ENCODE assay signal across 15 cellular contexts in genomic region chr17:69723741-69724140, GRCh38.
DNase-seq lines count a peak whose midpoint lies in the region; ATAC-seq and TF ChIP-seq lines count a peak whose summit lies in the region.
"Had no signal": no experiment of that assay in that cellular context is flagged by ENCODE, and none has a peak within 500 bp of the region (broad histone marks: within the 10 kb centered on the region; RNA-seq: fewer than 3 reads in every experiment).

No MANE protein-coding gene starts in this region.

- peaks cover 18% of the 10 kb centered on the region for H3K4me1 Mint-ChIP-seq in MCF 10A (ENCODE audit: insufficient read depth, unreplicated experiment)
- H3K4me1 Mint-ChIP-seq: activated CD8-positive, alpha-beta memory T cell treated with anti-CD3 and anti-CD28 coated beads, Interleukin-2, amount 10 ng/mL, durations not matched to agents 7 days and 5 days; activated naive CD4-positive, alpha-beta T cell treated with anti-CD3 and anti-CD28 coated beads, Interleukin-2, amount 10 ng/mL, durations not matched to agents 7 days and 5 days; naive B cell had no signal

- H3F3A ChIP-seq in SK-N-SH (replicated peaks; ENCODE audit: insufficient read depth): no peaks in the 10 kb centered on the region

- no peak overlapping the region for H3K9ac ChIP-seq in SK-N-SH

- no peak overlapping the region for H2AFZ ChIP-seq in SK-N-SH (ENCODE audit: low read depth)

- intact Hi-C loops in MCF 10A (cut with micrococcal nuclease) (loop anchor here (1.0 to 2.0 kb wide), 2 partner anchors 421 to 899 kb away; no protein-coding TSS in a partner anchor), breast epithelium (cut with DNase I; ENCODE audit: low total_unique reads) (no loop called here), heart left ventricle (cut with DNase I) (loop anchor here in 1 of 10 donors (10.0 kb wide), 1 partner anchor 421 kb away; no protein-coding TSS in a partner anchor)

- no peaks in the 10 kb centered on the region for H3K79me2 ChIP-seq in SK-N-SH (ENCODE audit: insufficient read depth)

- no peak overlapping the region for H3K4me3 Mint-ChIP-seq in MCF 10A (ENCODE audit: unreplicated experiment)
- H3K4me3 Mint-ChIP-seq: activated CD8-positive, alpha-beta memory T cell treated with anti-CD3 and anti-CD28 coated beads, Interleukin-2, amount 10 ng/mL, durations not matched to agents 7 days and 5 days; activated naive CD4-positive, alpha-beta T cell treated with anti-CD3 and anti-CD28 coated beads, Interleukin-2, amount 10 ng/mL, durations not matched to agents 7 days and 5 days; naive B cell; type B pancreatic cell had no signal

- H4K20me1 ChIP-seq in SK-N-SH (ENCODE audit: insufficient read depth): no peaks in the 10 kb centered on the region

- no peaks in the 10 kb centered on the region for H3K9me3 Mint-ChIP-seq in MCF 10A (ENCODE audit: unreplicated experiment)
- H3K9me3 Mint-ChIP-seq: activated naive CD4-positive, alpha-beta T cell treated with anti-CD3 and anti-CD28 coated beads, Interleukin-2, amount 10 ng/mL, durations not matched to agents 7 days and 5 days had no signal

- H3K9me3 ChIP-seq in breast epithelium: no peaks in the 10 kb centered on the region
- no peaks in the 10 kb centered on the region for H3K9me3 ChIP-seq in SK-N-SH
- H3K9me3 ChIP-seq in heart left ventricle: no peaks in the 10 kb centered on the region

- TF ChIP-seq POLR2A in breast epithelium (IDR thresholded peaks at IDR 0.05) (no peak), heart left ventricle (IDR thresholded peaks at IDR 0.05) (no peak)

- no peaks in the 10 kb centered on the region for H3K9me2 ChIP-seq in SK-N-SH

- ATAC-seq in heart left ventricle: no peak
- ATAC-seq: activated CD8-positive, alpha-beta memory T cell treated with anti-CD3 and anti-CD28 coated beads, Interleukin-2, amount 10 ng/mL, durations not matched to agents 7 days and 5 days had no signal

- H3K4me1 ChIP-seq in breast epithelium (no peaks in the 10 kb centered on the region), SK-N-SH (ENCODE audit: control insufficient read depth in 1 of 2, insufficient read depth in 2 of 2, low read depth in 1 of 2, low read length in 1 of 2) (no peaks in the 10 kb centered on the region), heart left ventricle (peaks cover 0 to 7% (median 5%) of the 10 kb centered on the region in 12 donors)

- H3K27ac Mint-ChIP-seq in MCF 10A (ENCODE audit: low read depth, unreplicated experiment): peak overlapping the region; percentile 64
- H3K27ac Mint-ChIP-seq: activated CD8-positive, alpha-beta memory T cell treated with anti-CD3 and anti-CD28 coated beads, Interleukin-2, amount 10 ng/mL, durations not matched to agents 7 days and 5 days; activated naive CD4-positive, alpha-beta T cell treated with anti-CD3 and anti-CD28 coated beads, Interleukin-2, amount 10 ng/mL, durations not matched to agents 7 days and 5 days; naive B cell; type B pancreatic cell had no signal

- no TSS peak for BruUV-seq in MCF 10A (replicated peaks; lab: Mats Ljungman, UMichigan)

- H3K27me3 ChIP-seq in breast epithelium (no peaks in the 10 kb centered on the region), SK-N-SH (ENCODE audit: insufficient read depth) (no peaks in the 10 kb centered on the region), heart left ventricle (no peaks in the 10 kb centered on the region)

- H3K36me3 ChIP-seq in breast epithelium (no peaks in the 10 kb centered on the region), SK-N-SH (replicated peaks in 1 of 2; ENCODE audit: control insufficient read depth in 1 of 2, insufficient read depth in 2 of 2, low read length in 1 of 2) (no peaks in the 10 kb centered on the region), heart left ventricle (no peaks in the 10 kb centered on the region)

- DNase-seq in MCF 10A (ENCODE audit: unreplicated experiment) (peak; percentile 36), breast epithelium (ENCODE audit: low spot score in 2 of 2) (no peak), SK-N-SH (no peak), epithelial cell of proximal tubule (ENCODE audit: low read depth) (no peak), retinal pigment epithelial cell (ENCODE audit: low read depth) (no peak), heart left ventricle (no peak)
- no peak for DNase-seq in effector CD4-positive, alpha-beta T cell
- no peak for DNase-seq in stimulated activated naive CD4-positive, alpha-beta T cell treated with Interleukin-2 at 50 U/mL for 16 hours (lab: John Stamatoyannopoulos, UW)
- DNase-seq: activated CD8-positive, alpha-beta memory T cell treated with anti-CD3 and anti-CD28 coated beads, Interleukin-2, amount 10 ng/mL, durations not matched to agents 7 days and 5 days; activated naive CD4-positive, alpha-beta T cell treated with anti-CD3 and anti-CD28 coated beads, Interleukin-2, amount 10 ng/mL, durations not matched to agents 7 days and 5 days; naive B cell; NCI-H1105; NCI-H524 treated with DMSO at 0.1 percent for 48 hours; stimulated activated CD8-positive, alpha-beta memory T cell treated with anti-CD3 and anti-CD28 coated beads, Interleukin-4, amount 100 ng/mL, for 48 hours had no signal

- CTCF ChIA-PET in MCF 10A (lab: Yijun Ruan, JAX) (interaction anchor here (0.6 to 2.2 kb wide), 4 partner anchors 115 to 414 kb away, joined by 3 to 9 read pairs (median 6); no protein-coding TSS in a partner anchor), SK-N-SH (lab: Yijun Ruan, JAX) (interaction anchor here (1.1 kb wide), 1 partner anchor 421 kb away, joined by 4 read pairs; no protein-coding TSS in a partner anchor)

- peak; percentile 24 for TF ChIP-seq CTCF in MCF 10A (IDR thresholded peaks at IDR 0.05; ENCODE audit: unreplicated experiment)
- TF ChIP-seq CTCF in breast epithelium (IDR thresholded peaks at IDR 0.05): no peak
- peak; percentile 18; the same call in 1 of the 2 replicates for TF ChIP-seq CTCF in SK-N-SH (IDR thresholded peaks at IDR 0.05)
- TF ChIP-seq CTCF in epithelial cell of proximal tubule (conservative IDR thresholded peaks at IDR 0.05; ENCODE audit: low read depth, low read length): peak; percentile 62
- TF ChIP-seq CTCF in retinal pigment epithelial cell (conservative IDR thresholded peaks at IDR 0.05; ENCODE audit: low read depth, low read length): peak; percentile 22
- peak in 2 of 12 donors; percentile 11 to 24 for TF ChIP-seq CTCF in heart left ventricle (IDR thresholded peaks at IDR 0.05)

- TF ChIP-seq RAD21 in SK-N-SH (IDR thresholded peaks at IDR 0.05; ENCODE audit: low read length): peak; percentile 31

- POLR2A ChIA-PET in MCF 10A (lab: Yijun Ruan, JAX) (interaction anchor here (0.6 to 3.4 kb wide), 4 partner anchors 9 to 579 kb away, joined by 3 to 10 read pairs (median 4); no protein-coding TSS in a partner anchor), SK-N-SH (lab: Yijun Ruan, JAX) (no interaction called here)

- no peak overlapping the region for H3K27ac ChIP-seq in breast epithelium
- no peak overlapping the region for H3K27ac ChIP-seq in SK-N-SH (ENCODE audit: low read depth in 2 of 2, low read length in 1 of 2)
- no peak overlapping the region for H3K27ac ChIP-seq in heart left ventricle

- H3K4me3 ChIP-seq in breast epithelium: no peak overlapping the region
- H3K4me3 ChIP-seq in SK-N-SH (ENCODE audit: low read depth in 2 of 2, low read length in 1 of 2): no peak overlapping the region
- no peak overlapping the region for H3K4me3 ChIP-seq in epithelial cell of proximal tubule (ENCODE audit: low read depth, low read length)
- no peak overlapping the region for H3K4me3 ChIP-seq in retinal pigment epithelial cell (ENCODE audit: low read length)
- no peak overlapping the region for H3K4me3 ChIP-seq in heart left ventricle

- no peaks in the 10 kb centered on the region for H3K36me3 Mint-ChIP-seq in MCF 10A (ENCODE audit: insufficient read depth, unreplicated experiment)
- H3K36me3 Mint-ChIP-seq: activated CD8-positive, alpha-beta memory T cell treated with anti-CD3 and anti-CD28 coated beads, Interleukin-2, amount 10 ng/mL, durations not matched to agents 7 days and 5 days; activated naive CD4-positive, alpha-beta T cell treated with anti-CD3 and anti-CD28 coated beads, Interleukin-2, amount 10 ng/mL, durations not matched to agents 7 days and 5 days; naive B cell; type B pancreatic cell had no signal

- H3K4me2 ChIP-seq in SK-N-SH: no peak overlapping the region

- no peak for TF ChIP-seq EP300 in SK-N-SH (IDR thresholded peaks at IDR 0.05; ENCODE audit: borderline replicate concordance in 1 of 2, low read depth in 1 of 2, low read length in 1 of 2)

- no peaks in the 10 kb centered on the region for H3K27me3 Mint-ChIP-seq in MCF 10A (ENCODE audit: insufficient read depth, unreplicated experiment)
- H3K27me3 Mint-ChIP-seq: naive B cell had no signal

TF ChIP-seq in SK-N-SH, 30 proteins besides CTCF, POLR2A, EP300 and RAD21:
- TF ChIP-seq REST (IDR thresholded peaks at IDR 0.05; ENCODE audit: low read depth, low read length) (no peak), TEAD4 (IDR thresholded peaks at IDR 0.05; ENCODE audit: borderline replicate concordance, insufficient read depth) (no peak), SIN3A (IDR thresholded peaks at IDR 0.05; ENCODE audit: borderline replicate concordance, low read depth, low read length) (no peak), SMC3 (IDR thresholded peaks at IDR 0.05; ENCODE audit: low read depth, low read length) (0 out of 2 replicates have a peak, but pooled peaks have one; percentile 7), FOXJ3 (CRISPR knock-in tag; IDR thresholded peaks at IDR 0.05) (no peak)

Comparison
In these comparisons a context has a peak if more than half of its experiments do, and no peak if none do; other contexts are left out.
1. CTCF ChIP-seq: peak in MCF 10A (single experiment), SK-N-SH (single experiment), epithelial cell of proximal tubule (single experiment) and retinal pigment epithelial cell (single experiment); none in breast epithelium (0 of 3).